21 cellular contexts compared by ENCODE assay signal in the genomic region with DNA sequence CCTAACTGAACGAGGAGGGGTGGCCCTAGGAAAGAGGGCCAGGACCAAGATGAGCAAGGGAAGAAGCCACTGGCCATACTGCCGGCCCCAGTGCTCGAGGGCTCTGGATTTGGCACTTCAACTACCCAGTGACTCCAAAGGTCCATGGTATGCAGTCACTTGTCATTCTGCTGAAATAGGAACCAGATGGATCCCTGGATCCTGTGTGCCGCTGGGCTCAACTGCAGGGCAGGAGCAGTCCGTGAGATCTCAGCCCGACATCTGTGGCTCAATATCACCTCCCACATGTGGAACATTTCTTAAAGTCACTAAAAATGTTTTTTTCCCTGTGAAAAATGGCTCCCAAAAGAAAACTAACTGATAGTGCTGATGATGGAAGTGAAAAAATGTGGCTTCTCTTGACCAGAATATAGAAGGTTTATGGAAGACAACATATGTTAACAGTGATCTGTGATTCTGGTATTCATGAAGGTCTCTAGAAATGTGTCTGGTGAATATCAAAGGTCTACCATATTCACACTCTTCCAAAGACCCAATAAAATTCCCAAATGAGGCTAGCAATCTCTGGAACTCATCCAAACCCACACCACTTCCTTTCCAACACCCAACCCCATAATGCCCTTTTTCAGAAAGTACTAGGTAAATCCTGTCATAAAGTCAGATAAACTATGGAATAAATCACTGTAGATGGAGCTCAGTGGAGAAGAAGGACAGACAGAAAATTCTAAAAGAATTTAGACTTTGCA. TPM values are rescaled to one million over a fixed set of nuclear protein-coding genes. Genes with fewer than 3 reads are reported as not detected.
DNase-seq lines count a peak whose midpoint lies in the region; ATAC-seq and TF ChIP-seq lines count a peak whose summit lies in the region.
"Had no signal": no experiment of that assay in that cellular context is flagged by ENCODE, and none has a peak within 500 bp of the region (broad histone marks: within the 10 kb centered on the region; RNA-seq: fewer than 3 reads in every experiment).

No MANE protein-coding gene starts in this region.

- H3K27me3 Mint-ChIP-seq in CD4-positive, CD25-positive, alpha-beta regulatory T cell, result no peaks in the 10 kb centered on the region

- H3K36me3 Mint-ChIP-seq in CD4-positive, CD25-positive, alpha-beta regulatory T cell, result peaks cover 64% of the 10 kb centered on the region

- peaks cover 65% of the 10 kb centered on the region for H3K36me3 ChIP-seq in CD4-positive, CD25-positive, alpha-beta regulatory T cell (ENCODE audit: control insufficient read depth, insufficient read depth, low read length)
- no peaks in the 10 kb centered on the region for H3K36me3 ChIP-seq in A673 (ENCODE audit: insufficient read depth, low read length, poor library complexity, severe bottlenecking)

- H3K4me1 Mint-ChIP-seq in CD4-positive, CD25-positive, alpha-beta regulatory T cell, result peaks cover 15 to 46% (median 29%) of the 10 kb centered on the region in 4 donors

- no peak for DNase-seq in CD4-positive, CD25-positive, alpha-beta regulatory T cell
- DNase-seq in Daoy (ENCODE audit: low read depth) (peak; percentile 16), dorsolateral prefrontal cortex (peak in 2 of 10 donors; percentile 36 to 50), occipital lobe (lab: John Stamatoyannopoulos, UW) (peak; percentile 12), A673 (ENCODE audit: low spot score) (no peak), GDM1 (lab: John Stamatoyannopoulos, UW) (no peak)
- DNase-seq: activated CD8-positive, alpha-beta memory T cell treated with anti-CD3 and anti-CD28 coated beads, Interleukin-2, amount 50 U/mL, for 48 hours; activated effector memory CD4-positive, alpha-beta T cell treated with anti-CD3 and anti-CD28 coated beads, Interleukin-2, amount 50 U/mL, for 16 hours; adrenal gland; endodermal cell; H7; kidney; NCI-H1092; NCI-H2029; NCI-H226; psoas muscle; T-helper 9 cell; upper lobe of right lung; WERI-Rb-1 had no signal

- peak overlapping the region; percentile 41 to 86 (median 85) for H3K27ac Mint-ChIP-seq in CD4-positive, CD25-positive, alpha-beta regulatory T cell
- H3K27ac Mint-ChIP-seq: endodermal cell had no signal

- POLR2A ChIA-PET in A673 (lab: Charles Lee; ENCODE audit: low non-redundant PET), result no interaction called here

- BruUV-seq in A673 (replicated peaks; lab: Mats Ljungman, UMichigan), result no TSS peak

- no peak overlapping the region for H3K27ac ChIP-seq in CD4-positive, CD25-positive, alpha-beta regulatory T cell (ENCODE audit: insufficient read depth, low read length, poor library complexity, severe bottlenecking)
- H3K27ac ChIP-seq in dorsolateral prefrontal cortex, result peak overlapping the region in 34 of 59 donors; percentile 3 to 71 (median 38)
- no peak overlapping the region for H3K27ac ChIP-seq in A673 (ENCODE audit: low read depth, low read length, poor library complexity, severe bottlenecking)
- H3K27ac ChIP-seq: adrenal gland, psoas muscle, upper lobe of right lung, WERI-Rb-1 had no signal

- H3K27me3 ChIP-seq in CD4-positive, CD25-positive, alpha-beta regulatory T cell (ENCODE audit: control insufficient read depth, insufficient read depth, low read length), result no peaks in the 10 kb centered on the region
- H3K27me3 ChIP-seq in dorsolateral prefrontal cortex (no peaks in the 10 kb centered on the region), A673 (replicated peaks; ENCODE audit: insufficient read depth, low read depth, low read length, poor library complexity) (no peaks in the 10 kb centered on the region)
- H3K27me3 ChIP-seq: adrenal gland, upper lobe of right lung had no signal

- no peak overlapping the region for H3K4me3 Mint-ChIP-seq in CD4-positive, CD25-positive, alpha-beta regulatory T cell
- H3K4me3 Mint-ChIP-seq: endodermal cell had no signal

- no peaks in the 10 kb centered on the region for H3K9me3 ChIP-seq in CD4-positive, CD25-positive, alpha-beta regulatory T cell (ENCODE audit: control insufficient read depth in 2 of 2, low read length in 2 of 2)
- no peaks in the 10 kb centered on the region for H3K9me3 ChIP-seq in A673 (ENCODE audit: low read depth, low read length, poor library complexity, severe bottlenecking)
- H3K9me3 ChIP-seq: adrenal gland, psoas muscle, upper lobe of right lung had no signal

- no peak overlapping the region for H3K4me3 ChIP-seq in CD4-positive, CD25-positive, alpha-beta regulatory T cell (ENCODE audit: low read depth, low read length)
- H3K4me3 ChIP-seq in dorsolateral prefrontal cortex, result no peak overlapping the region
- no peak overlapping the region for H3K4me3 ChIP-seq in A673 (ENCODE audit: low read depth, low read length, poor library complexity, severe bottlenecking)
- H3K4me3 ChIP-seq: adrenal gland, psoas muscle, upper lobe of right lung had no signal

- no peaks in the 10 kb centered on the region for H3K9me3 Mint-ChIP-seq in CD4-positive, CD25-positive, alpha-beta regulatory T cell
- H3K9me3 Mint-ChIP-seq: endodermal cell had no signal

- intact Hi-C loops in dorsolateral prefrontal cortex (cut with DNase I), result no loop called here
- intact Hi-C loops in A673 (cut with micrococcal nuclease; ENCODE audit: unreplicated experiment), result no loop called here

- no peak for ATAC-seq in CD4-positive, CD25-positive, alpha-beta regulatory T cell (ENCODE audit: low read depth in 2 of 2)
- ATAC-seq in GM19351 (IDR thresholded peaks at IDR 0.05; ENCODE audit: unreplicated experiment), result no peak
- ATAC-seq in HG02798 (IDR thresholded peaks at IDR 0.05; ENCODE audit: poor library complexity, unreplicated experiment), result no peak
- ATAC-seq: psoas muscle, upper lobe of right lung had no signal

- CTCF ChIA-PET in A673 (lab: Charles Lee), result no interaction called here

- H3K4me1 ChIP-seq in CD4-positive, CD25-positive, alpha-beta regulatory T cell (ENCODE audit: control insufficient read depth, insufficient read depth, low read length, poor library complexity, severe bottlenecking), result peaks cover 20% of the 10 kb centered on the region
- no peaks in the 10 kb centered on the region for H3K4me1 ChIP-seq in A673 (ENCODE audit: insufficient read depth, low read length, poor library complexity, severe bottlenecking)
- H3K4me1 ChIP-seq: adrenal gland, psoas muscle, upper lobe of right lung had no signal

- TF ChIP-seq CTCF in dorsolateral prefrontal cortex (IDR thresholded peaks at IDR 0.05 in 54 of 56, conservative IDR thresholded peaks at IDR 0.05 in 2 of 56; ENCODE audit: low read depth in 1 of 56, partially characterized antibody in 56 of 56) (no peak), A673 (conservative IDR thresholded peaks at IDR 0.05; ENCODE audit: low read depth, low read length) (no peak)

RNA-seq across cellular contexts. Expression of a gene that starts 24.1 kb away (rescaled TPM):
- total RNA-seq in CD4-positive, CD25-positive, alpha-beta regulatory T cell, result 10.7 TPM
- polyA plus RNA-seq in CD4-positive, CD25-positive, alpha-beta regulatory T cell, result 10 to 100 TPM; 12.4 to 26.3 (median 17.7) TPM
- 7.7 and 9.0 TPM in 2 replicates for total RNA-seq in Daoy (2014; rRNA removed; shearing (Covaris generic))
- total RNA-seq in dorsolateral prefrontal cortex (10 to 100 TPM in 38 of 120 experiments, 1 to 10 TPM in 82; 3.7 to 19.3 (median 8.5) TPM), occipital lobe (1.9 TPM), A673 (2021) (6.7 and 7.2 TPM in 2 replicates)

RNA-seq across cellular contexts. Expression of a gene that starts 47.8 kb away (rescaled TPM):
- total RNA-seq in CD4-positive, CD25-positive, alpha-beta regulatory T cell, result not detected
- polyA plus RNA-seq in CD4-positive, CD25-positive, alpha-beta regulatory T cell, result under 1 TPM in 1 of 4 donors, not detected in 3; 0.22 TPM
- 0.06 and 0.15 TPM in 2 replicates for total RNA-seq in Daoy (2014; rRNA removed; shearing (Covaris generic))
- total RNA-seq in dorsolateral prefrontal cortex (10 to 100 TPM; 17.0 to 82.6 (median 46.4) TPM), occipital lobe (2.3 TPM), A673 (2021) (0.07 TPM in 1 of 2 replicates, not detected in the other)

Comparison
In these comparisons a context has a peak if more than half of its experiments do, and no peak if none do; other contexts are left out.
1. DNase-seq: peak in Daoy (single experiment) and occipital lobe (single experiment); none in CD4-positive, CD25-positive, alpha-beta regulatory T cell (0 of 3), A673 (single experiment) and GDM1 (single experiment).
2. H3K27ac ChIP-seq: peak in dorsolateral prefrontal cortex (34 of 59); none in CD4-positive, CD25-positive, alpha-beta regulatory T cell (single experiment) and A673 (single experiment).